In genomic region chr2:219279151-219279915, GRCh38 we compare ENCODE assay signal across 8 cellular contexts. TPM values are rescaled to one million over a fixed set of nuclear protein-coding genes. Genes with fewer than 3 reads are reported as not detected.
DNase-seq lines count a peak whose midpoint lies in the region; ATAC-seq lines count a peak whose summit lies in the region.

DNAJB2 (plus strand) TSS chr2:219279366; CDS start chr2:219279834, 468 bp downstream.

- H4K20me1 ChIP-seq in BLaER1: peaks cover 21% of the 10 kb centered on the region; the same call in 1 of the 2 replicates

- peaks cover 66% of the 10 kb centered on the region for H3K4me1 ChIP-seq in BLaER1

- no peaks in the 10 kb centered on the region for H3K27me3 Mint-ChIP-seq in activated CD4-positive, alpha-beta T cell treated with anti-CD3 and anti-CD28 coated beads, Interleukin-2, amount 10 ng/mL, durations not matched to agents 7 days and 5 days

- no peaks in the 10 kb centered on the region for H3K9me3 Mint-ChIP-seq in activated CD4-positive, alpha-beta T cell treated with anti-CD3 and anti-CD28 coated beads, Interleukin-2, amount 10 ng/mL, durations not matched to agents 7 days and 5 days

- peaks cover 41% of the 10 kb centered on the region for H3K4me1 Mint-ChIP-seq in activated CD4-positive, alpha-beta T cell treated with anti-CD3 and anti-CD28 coated beads, Interleukin-2, amount 10 ng/mL, durations not matched to agents 7 days and 5 days

- peaks cover 20% of the 10 kb centered on the region for H3K36me3 Mint-ChIP-seq in activated CD4-positive, alpha-beta T cell treated with anti-CD3 and anti-CD28 coated beads, Interleukin-2, amount 10 ng/mL, durations not matched to agents 7 days and 5 days (ENCODE audit: low read depth)

- DNase-seq in NCI-H69 (lab: John Stamatoyannopoulos, UW) (peak; percentile 96), cortex of kidney (lab: John Stamatoyannopoulos, UW) (peak; percentile 76), left colon (peak; percentile 99)
- DNase-seq in activated CD4-positive, alpha-beta T cell treated with anti-CD3 and anti-CD28 coated beads, Interleukin-2, amount 10 ng/mL, durations not matched to agents 7 days and 5 days: peak; percentile 99
- DNase-seq in stimulated activated CD4-positive, alpha-beta T cell treated with anti-CD3 and anti-CD28 coated beads, Interleukin-1b, Interleukin-23, amount 100 ng/mL, for 48 hours: peak; percentile 100

- H3K4me3 ChIP-seq in BLaER1: peak within 1 kb of the TSS; percentile 74

- H3K9me3 ChIP-seq in BLaER1: no peaks in the 10 kb centered on the region

- H3K4me3 Mint-ChIP-seq in activated CD4-positive, alpha-beta T cell treated with anti-CD3 and anti-CD28 coated beads, Interleukin-2, amount 10 ng/mL, durations not matched to agents 7 days and 5 days: peak within 1 kb of the TSS; percentile 96

- H3K27ac ChIP-seq in BLaER1: peak within 1 kb of the TSS; percentile 91

- H3K27ac Mint-ChIP-seq in activated CD4-positive, alpha-beta T cell treated with anti-CD3 and anti-CD28 coated beads, Interleukin-2, amount 10 ng/mL, durations not matched to agents 7 days and 5 days: peak within 1 kb of the TSS; percentile 99

- ATAC-seq in GM19328 (IDR thresholded peaks at IDR 0.05; ENCODE audit: unreplicated experiment) (peak; percentile 87), HG03520 (IDR thresholded peaks at IDR 0.05; ENCODE audit: unreplicated experiment) (peak; percentile 85), left colon (peak; percentile 94)

- peaks cover 3% of the 10 kb centered on the region; the same call in 1 of the 2 replicates for H3K36me3 ChIP-seq in BLaER1

- CTCF ChIA-PET in activated CD4-positive, alpha-beta T cell treated with anti-CD3 and anti-CD28 coated beads, Interleukin-2, amount 10 ng/mL, durations not matched to agents 7 days and 5 days (lab: Charles Lee): interaction anchor here (1.2 to 15.6 kb wide), 9 partner anchors 9 to 103 kb away, joined by 3 to 194 read pairs (median 9); partner anchors contain the start of genes CNPPD1, TUBA4A and TUBA4B

- POLR2A ChIA-PET in activated CD4-positive, alpha-beta T cell treated with anti-CD3 and anti-CD28 coated beads, Interleukin-2, amount 10 ng/mL, durations not matched to agents 7 days and 5 days (lab: Charles Lee): interaction anchor here (0.9 to 1.6 kb wide), 2 partner anchors 25 to 32 kb away, joined by 6 read pairs; no protein-coding TSS in a partner anchor

- peak within 1 kb of the TSS; percentile 85 for H3K9ac ChIP-seq in BLaER1

- intact Hi-C loops in left colon (cut with DNase I, micrococcal nuclease): no loop called here

- no peaks in the 10 kb centered on the region for H3K27me3 ChIP-seq in BLaER1

- peak within 1 kb of the TSS; percentile 99 for H3K4me2 ChIP-seq in BLaER1

RNA-seq across cellular contexts. Expression of gene DNAJB2, which starts in this region (rescaled TPM):
- total RNA-seq in activated CD4-positive, alpha-beta T cell treated with anti-CD3 and anti-CD28 coated beads, Interleukin-2, amount 10 ng/mL, durations not matched to agents 7 days and 5 days: 10 to 100 TPM; 38.2 to 40.9 TPM
- total RNA-seq in left colon: 10 to 100 TPM; 64.2 to 67.6 TPM

Comparison
In these comparisons a context has a peak if more than half of its experiments do, and no peak if none do; other contexts are left out.
1. Peak in every context shown above with its lines: DNase-seq, ATAC-seq, H3K4me3 ChIP-seq and H3K27ac ChIP-seq.